8 cellular contexts compared by ENCODE assay signal in genomic region chr7:138981332-138982203, GRCh38. TPM values are rescaled to one million over a fixed set of nuclear protein-coding genes. Genes with fewer than 3 reads are reported as not detected.
DNase-seq lines count a peak whose midpoint lies in the region; ATAC-seq and TF ChIP-seq lines count a peak whose summit lies in the region.

Gene KIAA1549 (minus strand): TSS chr7:138981389. CDS start chr7:138981269, 120 bp downstream.

- intact Hi-C loops in left lung (cut with DNase I): loop anchor here in 1 of 2 donors (10.0 kb wide), 1 partner anchor 97 kb away; no protein-coding TSS in a partner anchor

- peaks cover 0 to 17% of the 10 kb centered on the region in 2 donors for H3K4me1 ChIP-seq in left lung

- no peaks in the 10 kb centered on the region for H3K9me3 ChIP-seq in left lung

- no peak within 1 kb of the TSS for H3K27ac ChIP-seq in left lung

- peak within 1 kb of the TSS; percentile 51 to 52 for H3K4me3 ChIP-seq in left lung

- ATAC-seq in HG02678 (IDR thresholded peaks at IDR 0.05; ENCODE audit: unreplicated experiment) (peak; percentile 88), left lung (peak; percentile 93)
- peak; percentile 78 to 80 for ATAC-seq in activated CD4-positive, CD25-positive, alpha-beta regulatory T cell treated with anti-CD3 and anti-CD28 coated beads, Interleukin-2, amount 50 U/mL, for 24 hours

- TF ChIP-seq CTCF in left lung (IDR thresholded peaks at IDR 0.05): no peak

- H3K36me3 ChIP-seq in left lung: no peaks in the 10 kb centered on the region

- DNase-seq in NCI-H2081 (lab: John Stamatoyannopoulos, UW) (peak; percentile 68 to 77), NCI-H2081 treated with DMSO at 0.1 percent for 48 hours (lab: John Stamatoyannopoulos, UW) (no peak), NCI-H146 (lab: John Stamatoyannopoulos, UW) (peak; percentile 83), cortex of kidney (lab: John Stamatoyannopoulos, UW) (peak; percentile 30), left lung (peak; percentile 61 to 91)
- peak; percentile 34 to 47 for DNase-seq in stimulated activated CD4-positive, alpha-beta T cell treated with anti-CD3 and anti-CD28 coated beads, Interleukin-4, amount 100 ng/mL, for 48 hours (ENCODE audit: low read depth in 2 of 2)

- peaks cover 0 to 40% of the 10 kb centered on the region in 2 donors for H3K27me3 ChIP-seq in left lung

RNA-seq across cellular contexts. Expression of gene KIAA1549, which starts in this region (rescaled TPM):
- 1 to 10 TPM; 4.1 to 4.8 TPM for total RNA-seq in left lung
